9 cellular contexts compared by ENCODE assay signal in genomic region chr3:27729748-27730611, GRCh38. TPM values are rescaled to one million over a fixed set of nuclear protein-coding genes. Genes with fewer than 3 reads are reported as not detected.
DNase-seq lines count a peak whose midpoint lies in the region; ATAC-seq lines count a peak whose summit lies in the region.
"Had no signal": no experiment of that assay in that cellular context is flagged by ENCODE, and none has a peak within 500 bp of the region (broad histone marks: within the 10 kb centered on the region; RNA-seq: fewer than 3 reads in every experiment).

No MANE protein-coding gene starts in this region.

- peaks cover 70% of the 10 kb centered on the region for H3K27me3 Mint-ChIP-seq in activated T-helper 17 cell treated with anti-CD3 and anti-CD28 coated beads, Interleukin-2, amount 50 U/mL, for 72 hours

- H3K27me3 ChIP-seq in iPS-15b (ENCODE audit: control insufficient read depth, insufficient read depth, low read length) (peaks cover 97% of the 10 kb centered on the region), stomach smooth muscle (ENCODE audit: control insufficient read depth in 1 of 2, insufficient read depth in 2 of 2, low read length in 2 of 2) (peaks cover 56 to 63% of the 10 kb centered on the region in 2 donors)

- H3K27ac ChIP-seq in stomach smooth muscle (ENCODE audit: low read length) = no peak overlapping the region

- H3K4me1 ChIP-seq in iPS-15b (ENCODE audit: control insufficient read depth, insufficient read depth, low read length) (peaks cover 19% of the 10 kb centered on the region), stomach smooth muscle (ENCODE audit: control insufficient read depth, insufficient read depth, low read length) (peaks cover 13% of the 10 kb centered on the region)

- H3K9me3 ChIP-seq in iPS-15b (ENCODE audit: control insufficient read depth, insufficient read depth, low read length) (no peaks in the 10 kb centered on the region), stomach smooth muscle (ENCODE audit: control insufficient read depth in 2 of 2, low read length in 2 of 2) (no peaks in the 10 kb centered on the region)

- peaks cover 7% of the 10 kb centered on the region for H3K36me3 Mint-ChIP-seq in activated T-helper 17 cell treated with anti-CD3 and anti-CD28 coated beads, Interleukin-2, amount 50 U/mL, for 72 hours (ENCODE audit: low read depth)

- peaks cover 25% of the 10 kb centered on the region for H3K4me1 Mint-ChIP-seq in activated T-helper 17 cell treated with anti-CD3 and anti-CD28 coated beads, Interleukin-2, amount 50 U/mL, for 72 hours

- DNase-seq in Right ventricle myocardium inferior (ENCODE audit: missing footprints) (no peak), cardiac septum (ENCODE audit: low spot score) (no peak), NK-92 (lab: John Stamatoyannopoulos, UW; ENCODE audit: unreplicated experiment) (no peak), cerebellar nuclear complex (lab: John Stamatoyannopoulos, UW) (no peak)
- DNase-seq: NCI-H446 treated with DMSO at 0.1 percent for 48 hours had no signal

- intact Hi-C loops in Right ventricle myocardium inferior (cut with DNase I) = no loop called here
- intact Hi-C loops in cardiac septum (cut with DNase I) = no loop called here

- H3K9ac ChIP-seq in iPS-15b (ENCODE audit: low read depth, low read length) = no peak overlapping the region
- H3K9ac ChIP-seq in stomach smooth muscle (ENCODE audit: low read length in 2 of 2) = no peak overlapping the region

- ATAC-seq in Right ventricle myocardium inferior (peak; percentile 82), HG03439 (IDR thresholded peaks at IDR 0.05; ENCODE audit: unreplicated experiment) (no peak)
- no peak for ATAC-seq in activated T-helper 17 cell treated with anti-CD3 and anti-CD28 coated beads, Interleukin-2, amount 50 U/mL, for 72 hours (replicated peaks)

- no peak overlapping the region for H3K27ac Mint-ChIP-seq in activated T-helper 17 cell treated with anti-CD3 and anti-CD28 coated beads, Interleukin-2, amount 50 U/mL, for 72 hours

- peak overlapping the region; percentile 60 for H3K4me3 Mint-ChIP-seq in activated T-helper 17 cell treated with anti-CD3 and anti-CD28 coated beads, Interleukin-2, amount 50 U/mL, for 72 hours

- no peaks in the 10 kb centered on the region for H3K36me3 ChIP-seq in iPS-15b (ENCODE audit: control insufficient read depth, insufficient read depth, low read length)
- no peaks in the 10 kb centered on the region for H3K36me3 ChIP-seq in stomach smooth muscle (ENCODE audit: control insufficient read depth in 2 of 2, insufficient read depth in 2 of 2, low read length in 2 of 2)

- H3K9me3 Mint-ChIP-seq in activated T-helper 17 cell treated with anti-CD3 and anti-CD28 coated beads, Interleukin-2, amount 50 U/mL, for 72 hours = no peaks in the 10 kb centered on the region

- H3K4me3 ChIP-seq in iPS-15b (ENCODE audit: low read depth, low read length) (peak overlapping the region; percentile 39), stomach smooth muscle (ENCODE audit: low read length in 2 of 2) (peak overlapping the region; percentile 17 to 52)

RNA-seq across cellular contexts. Expression of gene EOMES, which starts 7.9 kb away (rescaled TPM):
- total RNA-seq in Right ventricle myocardium inferior = 0.08 TPM
- not detected for total RNA-seq in cardiac septum
- under 1 TPM; 0.11 to 0.32 TPM for total RNA-seq in activated T-helper 17 cell treated with anti-CD3 and anti-CD28 coated beads, Interleukin-2, amount 50 U/mL, for 72 hours
